Comparison of ENCODE assay signal across 7 cellular contexts in the genomic region with DNA sequence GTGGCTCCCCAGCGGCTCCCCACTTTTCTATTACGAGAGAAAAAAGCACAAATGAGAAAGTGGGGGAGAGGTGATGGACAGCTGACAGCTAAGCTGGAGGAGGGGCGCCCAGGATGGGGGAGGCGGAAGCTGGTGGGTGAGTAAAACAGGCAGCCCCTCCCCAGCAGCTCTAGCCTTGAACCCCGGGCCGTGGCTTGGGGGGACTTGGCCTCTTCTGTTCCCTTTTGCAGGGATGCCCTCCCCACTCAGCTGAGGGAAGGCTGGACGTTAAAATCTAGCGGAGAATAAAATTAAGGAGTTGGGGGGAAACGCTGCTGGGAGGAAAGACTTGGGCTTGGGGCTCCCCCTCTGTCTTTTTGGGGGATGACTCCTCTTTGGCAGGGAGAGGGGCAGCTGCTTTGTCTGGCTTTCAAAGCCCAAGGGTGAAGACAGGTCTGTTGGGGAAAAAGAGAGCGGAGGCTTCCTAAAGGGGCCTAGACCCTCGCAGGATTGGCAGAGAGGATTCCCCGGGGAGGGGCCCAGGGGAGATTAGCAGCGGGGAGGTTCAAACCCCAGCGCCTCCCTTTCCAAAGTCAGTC. TPM values are rescaled to one million over a fixed set of nuclear protein-coding genes. Genes with fewer than 3 reads are reported as not detected.
DNase-seq lines count a peak whose midpoint lies in the region; ATAC-seq lines count a peak whose summit lies in the region.
"Had no signal": no experiment of that assay in that cellular context is flagged by ENCODE, and none has a peak within 500 bp of the region (broad histone marks: within the 10 kb centered on the region; RNA-seq: fewer than 3 reads in every experiment).

No MANE protein-coding gene starts in this region.

- H3K27ac Mint-ChIP-seq in activated CD4-positive, alpha-beta T cell treated with anti-CD3 and anti-CD28 coated beads, Interleukin-2, amount 10 ng/mL, durations not matched to agents 7 days and 5 days: peak overlapping the region; percentile 98

- ATAC-seq in Right ventricle myocardium inferior: no peak

- POLR2A ChIA-PET in activated CD4-positive, alpha-beta T cell treated with anti-CD3 and anti-CD28 coated beads, Interleukin-2, amount 10 ng/mL, durations not matched to agents 7 days and 5 days (lab: Charles Lee): interaction anchor here (0.5 kb wide), 1 partner anchor 1360 kb away, joined by 5 read pairs; no protein-coding TSS in a partner anchor

- DNase-seq in Right ventricle myocardium inferior (ENCODE audit: missing footprints) (peak; percentile 54), cardiac septum (ENCODE audit: low spot score) (no peak), iPS-NIHi7 (ENCODE audit: extremely low spot score) (peak; percentile 31), GOT3 (lab: John Stamatoyannopoulos, UW) (no peak), HCEC 1CT (no peak)
- peak; percentile 65 for DNase-seq in activated CD4-positive, alpha-beta T cell treated with anti-CD3 and anti-CD28 coated beads, Interleukin-2, amount 10 ng/mL, durations not matched to agents 7 days and 5 days

- H3K4me1 Mint-ChIP-seq in activated CD4-positive, alpha-beta T cell treated with anti-CD3 and anti-CD28 coated beads, Interleukin-2, amount 10 ng/mL, durations not matched to agents 7 days and 5 days: peaks cover 30% of the 10 kb centered on the region

- H3K27me3 Mint-ChIP-seq in activated CD4-positive, alpha-beta T cell treated with anti-CD3 and anti-CD28 coated beads, Interleukin-2, amount 10 ng/mL, durations not matched to agents 7 days and 5 days: no peaks in the 10 kb centered on the region

- peak overlapping the region; percentile 95 for H3K4me3 Mint-ChIP-seq in activated CD4-positive, alpha-beta T cell treated with anti-CD3 and anti-CD28 coated beads, Interleukin-2, amount 10 ng/mL, durations not matched to agents 7 days and 5 days

- CTCF ChIA-PET in activated CD4-positive, alpha-beta T cell treated with anti-CD3 and anti-CD28 coated beads, Interleukin-2, amount 10 ng/mL, durations not matched to agents 7 days and 5 days (lab: Charles Lee): interaction anchor here (0.8 to 1.7 kb wide), 4 partner anchors 20 to 211 kb away, joined by 3 to 4 read pairs (median 3); a partner anchor contains a TSS

- H3K9me3 Mint-ChIP-seq in activated CD4-positive, alpha-beta T cell treated with anti-CD3 and anti-CD28 coated beads, Interleukin-2, amount 10 ng/mL, durations not matched to agents 7 days and 5 days: peaks cover 9% of the 10 kb centered on the region

- intact Hi-C loops in Right ventricle myocardium inferior (cut with DNase I): loop anchor here (2.0 kb wide), 1 partner anchor 21 kb away; a partner anchor contains a TSS
- intact Hi-C loops in cardiac septum (cut with DNase I): loop anchor here (2.0 to 5.0 kb wide), 2 partner anchors 21 to 45 kb away; a partner anchor contains a TSS

- H3K36me3 Mint-ChIP-seq in activated CD4-positive, alpha-beta T cell treated with anti-CD3 and anti-CD28 coated beads, Interleukin-2, amount 10 ng/mL, durations not matched to agents 7 days and 5 days (ENCODE audit: low read depth): peaks cover 35% of the 10 kb centered on the region

RNA-seq across cellular contexts. Expression of a gene that starts 1.4 kb away (rescaled TPM):
- 60.2 TPM for total RNA-seq in Right ventricle myocardium inferior
- 41.8 TPM for total RNA-seq in cardiac septum
- 10 to 100 TPM; 80.7 to 84.5 TPM for total RNA-seq in activated CD4-positive, alpha-beta T cell treated with anti-CD3 and anti-CD28 coated beads, Interleukin-2, amount 10 ng/mL, durations not matched to agents 7 days and 5 days

RNA-seq across cellular contexts. Expression of a gene that starts 6.4 kb away (rescaled TPM):
- total RNA-seq in Right ventricle myocardium inferior (not detected), cardiac septum (not detected)
- total RNA-seq in activated CD4-positive, alpha-beta T cell treated with anti-CD3 and anti-CD28 coated beads, Interleukin-2, amount 10 ng/mL, durations not matched to agents 7 days and 5 days: not detected
- total RNA-seq: lung microvascular endothelial cell had no signal

RNA-seq across cellular contexts. Expression of a gene that starts 19.4 kb away (rescaled TPM):
- total RNA-seq in Right ventricle myocardium inferior (7.3 TPM), cardiac septum (7.9 TPM)
- total RNA-seq in activated CD4-positive, alpha-beta T cell treated with anti-CD3 and anti-CD28 coated beads, Interleukin-2, amount 10 ng/mL, durations not matched to agents 7 days and 5 days: under 1 TPM; 0.67 to 0.69 TPM
- total RNA-seq: lung microvascular endothelial cell had no signal

RNA-seq across cellular contexts. Expression of a gene that starts 25.6 kb away (rescaled TPM):
- total RNA-seq in Right ventricle myocardium inferior (494 TPM), cardiac septum (487 TPM)
- 10 to 100 TPM; 50.6 to 56.8 TPM for total RNA-seq in activated CD4-positive, alpha-beta T cell treated with anti-CD3 and anti-CD28 coated beads, Interleukin-2, amount 10 ng/mL, durations not matched to agents 7 days and 5 days

RNA-seq across cellular contexts. Expression of a gene that starts 30.1 kb away (rescaled TPM):
- total RNA-seq in Right ventricle myocardium inferior: 0.41 TPM
- 0.46 TPM for total RNA-seq in cardiac septum
- total RNA-seq in activated CD4-positive, alpha-beta T cell treated with anti-CD3 and anti-CD28 coated beads, Interleukin-2, amount 10 ng/mL, durations not matched to agents 7 days and 5 days: not detected
- total RNA-seq: lung microvascular endothelial cell had no signal

Comparison
In these comparisons a context has a peak if more than half of its experiments do, and no peak if none do; other contexts are left out.
1. DNase-seq: peak in Right ventricle myocardium inferior (single experiment), activated CD4-positive, alpha-beta T cell treated with anti-CD3 and anti-CD28 coated beads, Interleukin-2, amount 10 ng/mL, durations not matched to agents 7 days and 5 days (single experiment) and iPS-NIHi7 (single experiment); none in cardiac septum (single experiment), GOT3 (single experiment) and HCEC 1CT (single experiment).